Comparison of ENCODE assay signal across 8 cellular contexts in genomic region chr18:62186656-62187542, GRCh38. TPM values are rescaled to one million over a fixed set of nuclear protein-coding genes. Genes with fewer than 3 reads are reported as not detected.
A peak's percentile ranks its signal among the peaks of the same experiment; 100 is the strongest.
DNase-seq lines count a peak whose midpoint lies in the region; ATAC-seq and TF ChIP-seq lines count a peak whose summit lies in the region.

PIGN (minus strand) TSS chr18:62187056; CDS start chr18:62161353, 25,703 bp downstream.
RELCH (plus strand) TSS chr18:62187255; CDS start chr18:62187506, 251 bp downstream.

- H3K36me3 ChIP-seq in left ventricle myocardium inferior: no peaks in the 10 kb centered on the region

- peak within 1 kb of the TSS; percentile 98 for H3K4me3 ChIP-seq in left ventricle myocardium inferior

- no peaks in the 10 kb centered on the region for H3K27me3 Mint-ChIP-seq in T-helper 17 cell
- no peaks in the 10 kb centered on the region for H3K27me3 Mint-ChIP-seq in progenitor cell of endocrine pancreas

- H3K27ac ChIP-seq in angular gyrus (ENCODE audit: low read depth, low read length): peak within 1 kb of the TSS; percentile 70
- H3K27ac ChIP-seq in left ventricle myocardium inferior (replicated peaks): peak within 1 kb of the TSS; percentile 90

- no peaks in the 10 kb centered on the region for H3K27me3 ChIP-seq in left ventricle myocardium inferior (ENCODE audit: low read depth)

- peaks cover 68% of the 10 kb centered on the region for H3K4me1 ChIP-seq in left ventricle myocardium inferior

- intact Hi-C loops in left ventricle myocardium inferior (cut with micrococcal nuclease): no loop called here

- no peak for TF ChIP-seq CTCF in left ventricle myocardium inferior (IDR thresholded peaks at IDR 0.05; ENCODE audit: borderline replicate concordance)
- no peak for TF ChIP-seq CTCF in progenitor cell of endocrine pancreas (IDR thresholded peaks at IDR 0.05; ENCODE audit: unreplicated experiment)

- H3K36me3 Mint-ChIP-seq in T-helper 17 cell (ENCODE audit: low read depth): peaks cover 7% of the 10 kb centered on the region
- H3K36me3 Mint-ChIP-seq in progenitor cell of endocrine pancreas (ENCODE audit: insufficient read depth): peaks cover 6% of the 10 kb centered on the region

- peak; percentile 94 for TF ChIP-seq POLR2A in GM15510 (IDR thresholded peaks at IDR 0.05; ENCODE audit: borderline replicate concordance, extremely low read depth, insufficient read length)

- H3K27ac Mint-ChIP-seq in T-helper 17 cell (peak within 1 kb of the TSS; percentile 98), progenitor cell of endocrine pancreas (peak within 1 kb of the TSS; percentile 100)

- H3K9me3 Mint-ChIP-seq in progenitor cell of endocrine pancreas (ENCODE audit: low read depth): peaks cover under 1% of the 10 kb centered on the region

- H3K9me3 ChIP-seq in T-helper 17 cell (ENCODE audit: control insufficient read depth, low read length, poor library complexity, severe bottlenecking) (no peaks in the 10 kb centered on the region), left ventricle myocardium inferior (replicated peaks) (no peaks in the 10 kb centered on the region)

- H3K4me3 Mint-ChIP-seq in T-helper 17 cell (peak within 1 kb of the TSS; percentile 100), progenitor cell of endocrine pancreas (ENCODE audit: low read depth) (peak within 1 kb of the TSS; percentile 100)

- peak; percentile 92 for ATAC-seq in HG02885 (IDR thresholded peaks at IDR 0.05; ENCODE audit: poor library complexity, unreplicated experiment)
- ATAC-seq in T-helper 17 cell: peak; percentile 93

- DNase-seq in NCI-H1694 treated with DMSO at 0.1 percent for 48 hours (lab: John Stamatoyannopoulos, UW) (peak; percentile 94), T-helper 17 cell (peak; percentile 82 to 92 (median 88)), left ventricle myocardium inferior (peak; percentile 92), progenitor cell of endocrine pancreas (ENCODE audit: low spot score, unreplicated experiment) (peak; percentile 93), ureter (ENCODE audit: low spot score) (peak; percentile 98)

- H3K4me1 Mint-ChIP-seq in T-helper 17 cell (peaks cover 47% of the 10 kb centered on the region), progenitor cell of endocrine pancreas (ENCODE audit: low read depth) (peaks cover 27% of the 10 kb centered on the region)

RNA-seq across cellular contexts. Expression of gene PIGN, which starts in this region (rescaled TPM):
- 10 to 100 TPM; 17.9 to 18.1 TPM for total RNA-seq in T-helper 17 cell
- total RNA-seq in left ventricle myocardium inferior: 19.7 TPM
- total RNA-seq in progenitor cell of endocrine pancreas: 34.9 and 35.9 TPM in 2 replicates
- 55.7 TPM for total RNA-seq in ureter

RNA-seq across cellular contexts. Expression of gene RELCH, which starts in this region (rescaled TPM):
- total RNA-seq in T-helper 17 cell (10 to 100 TPM; 49.0 to 52.5 TPM), left ventricle myocardium inferior (15.5 TPM), progenitor cell of endocrine pancreas (34.7 and 39.4 TPM in 2 replicates), ureter (106 TPM)

Comparison
In these comparisons a context has a peak if more than half of its experiments do, and no peak if none do; other contexts are left out.
1. Peak in every context shown above with its lines: DNase-seq, ATAC-seq, H3K4me3 ChIP-seq and H3K27ac ChIP-seq.